In the genomic region with DNA sequence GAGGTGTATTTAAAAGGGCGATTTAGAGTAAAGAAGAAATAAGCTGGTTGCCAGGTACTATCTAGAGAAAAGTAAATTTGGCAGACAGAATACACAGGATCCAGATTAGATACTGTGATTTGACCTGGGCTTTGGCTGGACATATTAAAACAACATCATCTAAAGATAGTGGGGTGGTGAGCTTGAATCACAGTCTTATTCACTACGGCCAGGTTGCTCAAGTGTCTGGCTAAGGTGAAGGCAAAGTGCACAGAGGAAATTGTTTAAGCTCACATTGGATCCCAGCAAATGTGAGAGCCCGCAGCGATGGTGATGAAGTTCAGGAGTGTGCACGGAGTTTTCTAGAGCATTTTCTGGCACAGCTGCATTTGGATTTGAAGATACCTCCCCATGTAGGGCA, we compare ENCODE assay signal across 25 cellular contexts.
"Had no signal": no experiment of that assay in that cellular context is flagged by ENCODE, and none has a peak within 500 bp of the region (broad histone marks: within the 10 kb centered on the region; RNA-seq: fewer than 3 reads in every experiment).

No MANE protein-coding gene starts in this region.

- H3K9me3 ChIP-seq: left lung had no signal

- H3K27ac Mint-ChIP-seq: activated naive CD4-positive, alpha-beta T cell treated with anti-CD3 and anti-CD28 coated beads, Interleukin-2, amount 10 ng/mL, durations not matched to agents 7 days and 5 days; effector memory CD8-positive, alpha-beta T cell; immature natural killer cell; naive thymus-derived CD8-positive, alpha-beta T cell; progenitor cell of endocrine pancreas; WTC11 had no signal

- H3K27me3 ChIP-seq: brain microvascular endothelial cell, dorsolateral prefrontal cortex, hepatocyte, left lung had no signal

- H3K27me3 Mint-ChIP-seq: activated naive CD4-positive, alpha-beta T cell treated with anti-CD3 and anti-CD28 coated beads, Interleukin-2, amount 10 ng/mL, durations not matched to agents 7 days and 5 days; effector memory CD8-positive, alpha-beta T cell; progenitor cell of endocrine pancreas had no signal

- H3K27ac ChIP-seq: dorsolateral prefrontal cortex, hepatocyte, left lung had no signal

- H3K36me3 ChIP-seq: brain microvascular endothelial cell, left lung had no signal

- H3K79me2 ChIP-seq: hepatocyte had no signal

- H3K4me3 Mint-ChIP-seq: activated naive CD4-positive, alpha-beta T cell treated with anti-CD3 and anti-CD28 coated beads, Interleukin-2, amount 10 ng/mL, durations not matched to agents 7 days and 5 days; effector memory CD8-positive, alpha-beta T cell; immature natural killer cell; naive thymus-derived CD8-positive, alpha-beta T cell; WTC11 had no signal

- H3K4me3 ChIP-seq: dorsolateral prefrontal cortex, hepatocyte, left lung, lung had no signal

- ATAC-seq: effector memory CD8-positive, alpha-beta T cell; esophagus mucosa; naive thymus-derived CD8-positive, alpha-beta T cell; WTC11 had no signal

- H2AFZ ChIP-seq: hepatocyte had no signal

- H3K9me3 Mint-ChIP-seq: activated naive CD4-positive, alpha-beta T cell treated with anti-CD3 and anti-CD28 coated beads, Interleukin-2, amount 10 ng/mL, durations not matched to agents 7 days and 5 days; WTC11 had no signal

- H3K4me2 ChIP-seq: hepatocyte had no signal

- H3K36me3 Mint-ChIP-seq: activated naive CD4-positive, alpha-beta T cell treated with anti-CD3 and anti-CD28 coated beads, Interleukin-2, amount 10 ng/mL, durations not matched to agents 7 days and 5 days; naive thymus-derived CD8-positive, alpha-beta T cell; WTC11 had no signal

- H3K4me1 ChIP-seq: left lung had no signal

- DNase-seq: activated CD4-positive, alpha-beta T cell treated with anti-CD3 and anti-CD28 coated beads for 4 hours; activated CD4-positive, alpha-beta T cell treated with anti-CD3 and anti-CD28 coated beads, Interleukin-2, amount 50 U/mL, for 48 hours; activated CD8-positive, alpha-beta memory T cell treated with anti-CD3 and anti-CD28 coated beads, Interleukin-2, amount 50 U/mL, for 48 hours; activated effector memory CD4-positive, alpha-beta T cell treated with Interleukin-2 at 50 U/mL for 16 hours; activated naive CD4-positive, alpha-beta T cell treated with anti-CD3 and anti-CD28 coated beads, Interleukin-2, amount 10 ng/mL, durations not matched to agents 7 days and 5 days; activated T-cell treated with anti-CD3 and anti-CD28 coated beads, Interleukin-2, amount 50 U/mL, for 48 hours; anterior cingulate cortex; brain microvascular endothelial cell; central memory CD4-positive, alpha-beta T cell; dorsolateral prefrontal cortex; effector memory CD8-positive, alpha-beta T cell; foreskin melanocyte; glutamatergic neuron; immature natural killer cell; left lung; naive thymus-derived CD8-positive, alpha-beta T cell; right cardiac atrium; stimulated activated CD4-positive, alpha-beta T cell treated with anti-CD3 and anti-CD28 coated beads, Interleukin-1b, Interleukin-23, amount 100 ng/mL, for 48 hours; T-helper 9 cell; trophoblast cell had no signal

- H3K4me1 Mint-ChIP-seq: activated naive CD4-positive, alpha-beta T cell treated with anti-CD3 and anti-CD28 coated beads, Interleukin-2, amount 10 ng/mL, durations not matched to agents 7 days and 5 days; WTC11 had no signal
